Comparison of ENCODE assay signal across 16 cellular contexts in genomic region chr5:136963521-136963920, GRCh38.
DNase-seq lines count a peak whose midpoint lies in the region; ATAC-seq and TF ChIP-seq lines count a peak whose summit lies in the region.
"Had no signal": no experiment of that assay in that cellular context is flagged by ENCODE, and none has a peak within 500 bp of the region (broad histone marks: within the 10 kb centered on the region; RNA-seq: fewer than 3 reads in every experiment).

No MANE protein-coding gene starts in this region.

- H3K27ac Mint-ChIP-seq in GM23338: no peak overlapping the region
- no peak overlapping the region for H3K27ac Mint-ChIP-seq in Caco-2 (ENCODE audit: unreplicated experiment)
- H3K27ac Mint-ChIP-seq: CD14-positive monocyte, H9 had no signal

- H3K27me3 ChIP-seq in GM23338 (ENCODE audit: insufficient read depth) (no peaks in the 10 kb centered on the region), RWPE2 (ENCODE audit: insufficient read depth, poor library complexity, severe bottlenecking) (peaks cover 4% of the 10 kb centered on the region), foreskin keratinocyte (no peaks in the 10 kb centered on the region), neural cell (ENCODE audit: insufficient read depth, low read depth, low read length) (no peaks in the 10 kb centered on the region), Caco-2 (replicated peaks; ENCODE audit: control insufficient read depth, insufficient read depth, low read length) (no peaks in the 10 kb centered on the region)
- H3K27me3 ChIP-seq: BLaER1 had no signal

- peak overlapping the region; percentile 38; the same call in 1 of the 2 replicates for H2AFZ ChIP-seq in GM23338
- H2AFZ ChIP-seq in neural cell (ENCODE audit: low read depth, low read length): no peak overlapping the region

- no peak for TF ChIP-seq EP300 in neural cell (conservative IDR thresholded peaks at IDR 0.05; ENCODE audit: poor library complexity, severe bottlenecking)

- H4K20me1 ChIP-seq in GM23338 (replicated peaks; ENCODE audit: insufficient read depth): no peaks in the 10 kb centered on the region
- no peaks in the 10 kb centered on the region for H4K20me1 ChIP-seq in neural cell (ENCODE audit: insufficient read depth)
- H4K20me1 ChIP-seq: BLaER1 had no signal

- no peak for TF ChIP-seq RAD21 in neural cell (conservative IDR thresholded peaks at IDR 0.05)

- H3K9me3 Mint-ChIP-seq in GM23338 (no peaks in the 10 kb centered on the region; the same call in 2 of the 3 replicates), Caco-2 (ENCODE audit: unreplicated experiment) (peaks cover 9% of the 10 kb centered on the region)

- CTCF ChIA-PET in Caco-2 (lab: Charles Lee): interaction anchor here (0.8 kb wide), 1 partner anchor 111 kb away, joined by 3 read pairs; no protein-coding TSS in a partner anchor

- POLR2A ChIA-PET in Caco-2 (lab: Charles Lee): no interaction called here

- peaks cover 7% of the 10 kb centered on the region for H3K4me1 ChIP-seq in GM23338 (ENCODE audit: insufficient read depth)
- no peaks in the 10 kb centered on the region for H3K4me1 ChIP-seq in RWPE2 (ENCODE audit: insufficient read depth, poor library complexity, severe bottlenecking)
- H3K4me1 ChIP-seq in foreskin keratinocyte: no peaks in the 10 kb centered on the region
- H3K4me1 ChIP-seq in Caco-2: no peaks in the 10 kb centered on the region
- H3K4me1 ChIP-seq: BLaER1 had no signal

- H3K27ac ChIP-seq in GM23338 (ENCODE audit: low read depth) (no peak overlapping the region), RWPE2 (ENCODE audit: poor library complexity, severe bottlenecking) (no peak overlapping the region), foreskin keratinocyte (no peak overlapping the region), neural cell (ENCODE audit: low read length) (peak overlapping the region; percentile 24)
- H3K27ac ChIP-seq: BLaER1 had no signal

- no peak overlapping the region for H3K4me3 ChIP-seq in GM23338
- no peak overlapping the region for H3K4me3 ChIP-seq in RWPE2 (ENCODE audit: severe bottlenecking)
- H3K4me3 ChIP-seq in neural cell (ENCODE audit: low read length): peak overlapping the region; percentile 17
- H3K4me3 ChIP-seq in Caco-2 (ENCODE audit: low read depth, low read length): no peak overlapping the region
- H3K4me3 ChIP-seq: BLaER1 had no signal

- H3K4me3 Mint-ChIP-seq in GM23338: no peak overlapping the region
- H3K4me3 Mint-ChIP-seq in Caco-2 (ENCODE audit: unreplicated experiment): no peak overlapping the region
- H3K4me3 Mint-ChIP-seq: CD14-positive monocyte; CD4-positive, alpha-beta memory T cell; H9 had no signal

- intact Hi-C loops in Caco-2 (cut with micrococcal nuclease; ENCODE audit: unreplicated experiment): no loop called here

- H3K36me3 Mint-ChIP-seq in GM23338 (ENCODE audit: low read depth): no peaks in the 10 kb centered on the region
- no peaks in the 10 kb centered on the region for H3K36me3 Mint-ChIP-seq in Caco-2 (ENCODE audit: insufficient read depth, unreplicated experiment)
- H3K36me3 Mint-ChIP-seq: CD14-positive monocyte; CD4-positive, alpha-beta memory T cell had no signal

- H3K36me3 ChIP-seq in GM23338 (ENCODE audit: insufficient read depth) (no peaks in the 10 kb centered on the region), RWPE2 (ENCODE audit: low read depth) (no peaks in the 10 kb centered on the region), neural cell (ENCODE audit: insufficient read depth, low read length) (no peaks in the 10 kb centered on the region), Caco-2 (ENCODE audit: control insufficient read depth, insufficient read depth, low read length) (no peaks in the 10 kb centered on the region)
- H3K36me3 ChIP-seq: BLaER1 had no signal

- H3K9me3 ChIP-seq in RWPE2 (ENCODE audit: severe bottlenecking): peaks cover 4% of the 10 kb centered on the region
- H3K9me3 ChIP-seq in neural cell (ENCODE audit: low read length): no peaks in the 10 kb centered on the region
- H3K9me3 ChIP-seq in Caco-2: 0 out of 2 replicates have a peak, but pooled peaks cover 4% of the 10 kb centered on the region
- H3K9me3 ChIP-seq: BLaER1 had no signal

- no peak for TF ChIP-seq CTCF in GM23338 (conservative IDR thresholded peaks at IDR 0.05; ENCODE audit: low read depth in 2 of 2)
- no peak for TF ChIP-seq CTCF in RWPE2 (IDR thresholded peaks at IDR 0.05; ENCODE audit: poor library complexity, severe bottlenecking)
- TF ChIP-seq CTCF in foreskin keratinocyte (conservative IDR thresholded peaks at IDR 0.05): no peak
- TF ChIP-seq CTCF in neural cell (IDR thresholded peaks at IDR 0.05; ENCODE audit: poor library complexity, severe bottlenecking): no peak
- TF ChIP-seq CTCF in Caco-2 (IDR thresholded peaks at IDR 0.05; ENCODE audit: insufficient read depth in 1 of 2, low read depth in 1 of 2, low read length in 1 of 2, severe bottlenecking in 1 of 2, unreplicated experiment in 1 of 2): no peak

- ATAC-seq in GM23338 (no peak), RWPE2 (ENCODE audit: low read depth) (peak; percentile 64), foreskin keratinocyte (no peak), HG03159 (IDR thresholded peaks at IDR 0.05; ENCODE audit: unreplicated experiment) (no peak), HG02870 (IDR thresholded peaks at IDR 0.05; ENCODE audit: unreplicated experiment) (no peak)

- no TSS peak for BruUV-seq in Caco-2 (replicated peaks; lab: Mats Ljungman, UMichigan)

- H3K27me3 Mint-ChIP-seq in GM23338 (ENCODE audit: insufficient read depth, low read depth, poor library complexity) (no peaks in the 10 kb centered on the region), Caco-2 (ENCODE audit: insufficient read depth, unreplicated experiment) (peaks cover 6% of the 10 kb centered on the region)
- H3K27me3 Mint-ChIP-seq: CD4-positive, alpha-beta memory T cell had no signal

- H3K79me2 ChIP-seq in GM23338 (replicated peaks; ENCODE audit: insufficient read depth) (no peaks in the 10 kb centered on the region), neural cell (replicated peaks; ENCODE audit: insufficient read depth, low read length) (no peaks in the 10 kb centered on the region)

- peaks cover 12% of the 10 kb centered on the region; the same call in 2 of the 3 replicates for H3K4me1 Mint-ChIP-seq in GM23338
- H3K4me1 Mint-ChIP-seq in Caco-2 (ENCODE audit: low read depth, unreplicated experiment): no peaks in the 10 kb centered on the region
- H3K4me1 Mint-ChIP-seq: CD14-positive monocyte; CD4-positive, alpha-beta memory T cell had no signal

- no peak overlapping the region for H3K9ac ChIP-seq in neural cell (ENCODE audit: low read length)
- H3K9ac ChIP-seq: BLaER1 had no signal

- H3K4me2 ChIP-seq in GM23338 (no peak overlapping the region), neural cell (ENCODE audit: low read length) (no peak overlapping the region)
- H3K4me2 ChIP-seq: BLaER1 had no signal

- H3F3A ChIP-seq in GM23338 (replicated peaks; ENCODE audit: low read depth): no peaks in the 10 kb centered on the region
- H3F3A ChIP-seq in neural cell (ENCODE audit: insufficient read depth, low read length, poor library complexity, severe bottlenecking): no peaks in the 10 kb centered on the region

- DNase-seq in GM23338 (ENCODE audit: low spot score) (no peak), RWPE2 (ENCODE audit: low spot score) (no peak), foreskin keratinocyte (peak; percentile 0 to 23), Caco-2 (no peak), MV-4-11 (lab: John Stamatoyannopoulos, UW) (no peak)
- DNase-seq: 8988T; CD4-positive, alpha-beta memory T cell; DMS79; GF-D8; GOT3; H9 had no signal

- H3K9me2 ChIP-seq in GM23338 (ENCODE audit: insufficient read depth) (peaks cover 8% of the 10 kb centered on the region; the same call in 1 of the 2 replicates), neural cell (ENCODE audit: insufficient read depth, low read length) (no peaks in the 10 kb centered on the region)

TF ChIP-seq in neural cell, 6 proteins besides CTCF, POLR2A, EP300 and RAD21:
- TF ChIP-seq MXI1 (conservative IDR thresholded peaks at IDR 0.05; ENCODE audit: poor library complexity, severe bottlenecking) (no peak), TAF1 (IDR thresholded peaks at IDR 0.05; ENCODE audit: low read depth) (no peak), SMC3 (conservative IDR thresholded peaks at IDR 0.05; ENCODE audit: poor library complexity) (no peak), EZH2 (IDR thresholded peaks at IDR 0.05; ENCODE audit: borderline replicate concordance, insufficient read depth, low read length, poor library complexity, severe bottlenecking) (no peak), POLR2AphosphoS5 (IDR thresholded peaks at IDR 0.05) (no peak)
- TF ChIP-seq, protein P1, sequence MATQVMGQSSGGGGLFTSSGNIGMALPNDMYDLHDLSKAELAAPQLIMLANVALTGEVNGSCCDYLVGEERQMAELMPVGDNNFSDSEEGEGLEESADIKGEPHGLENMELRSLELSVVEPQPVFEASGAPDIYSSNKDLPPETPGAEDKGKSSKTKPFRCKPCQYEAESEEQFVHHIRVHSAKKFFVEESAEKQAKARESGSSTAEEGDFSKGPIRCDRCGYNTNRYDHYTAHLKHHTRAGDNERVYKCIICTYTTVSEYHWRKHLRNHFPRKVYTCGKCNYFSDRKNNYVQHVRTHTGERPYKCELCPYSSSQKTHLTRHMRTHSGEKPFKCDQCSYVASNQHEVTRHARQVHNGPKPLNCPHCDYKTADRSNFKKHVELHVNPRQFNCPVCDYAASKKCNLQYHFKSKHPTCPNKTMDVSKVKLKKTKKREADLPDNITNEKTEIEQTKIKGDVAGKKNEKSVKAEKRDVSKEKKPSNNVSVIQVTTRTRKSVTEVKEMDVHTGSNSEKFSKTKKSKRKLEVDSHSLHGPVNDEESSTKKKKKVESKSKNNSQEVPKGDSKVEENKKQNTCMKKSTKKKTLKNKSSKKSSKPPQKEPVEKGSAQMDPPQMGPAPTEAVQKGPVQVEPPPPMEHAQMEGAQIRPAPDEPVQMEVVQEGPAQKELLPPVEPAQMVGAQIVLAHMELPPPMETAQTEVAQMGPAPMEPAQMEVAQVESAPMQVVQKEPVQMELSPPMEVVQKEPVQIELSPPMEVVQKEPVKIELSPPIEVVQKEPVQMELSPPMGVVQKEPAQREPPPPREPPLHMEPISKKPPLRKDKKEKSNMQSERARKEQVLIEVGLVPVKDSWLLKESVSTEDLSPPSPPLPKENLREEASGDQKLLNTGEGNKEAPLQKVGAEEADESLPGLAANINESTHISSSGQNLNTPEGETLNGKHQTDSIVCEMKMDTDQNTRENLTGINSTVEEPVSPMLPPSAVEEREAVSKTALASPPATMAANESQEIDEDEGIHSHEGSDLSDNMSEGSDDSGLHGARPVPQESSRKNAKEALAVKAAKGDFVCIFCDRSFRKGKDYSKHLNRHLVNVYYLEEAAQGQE (IDR thresholded peaks at IDR 0.05; ENCODE audit: borderline replicate concordance): no peak

Comparison
In these comparisons a context has a peak if more than half of its experiments do, and no peak if none do; other contexts are left out.
1. DNase-seq: peak in foreskin keratinocyte (2 of 2); none in GM23338 (single experiment), RWPE2 (single experiment), Caco-2 (0 of 2) and MV-4-11 (single experiment).